Comparison of ENCODE assay signal across 16 cellular contexts in genomic region chr4:175253184-175253902, GRCh38.
DNase-seq lines count a peak whose midpoint lies in the region; ATAC-seq and TF ChIP-seq lines count a peak whose summit lies in the region.
"Had no signal": no experiment of that assay in that cellular context is flagged by ENCODE, and none has a peak within 500 bp of the region (broad histone marks: within the 10 kb centered on the region; RNA-seq: fewer than 3 reads in every experiment).

No MANE protein-coding gene starts in this region.

- no peak overlapping the region for H3K4me3 Mint-ChIP-seq in neural crest cell
- H3K4me3 Mint-ChIP-seq in T-helper 2 cell treated with Interferon-gamma antibody and Interleukin-4, amounts not matched to agents 5 μg/mL and 100 μg/mL, for 36 hours, result no peak overlapping the region
- H3K4me3 Mint-ChIP-seq: activated naive CD8-positive, alpha-beta T cell treated with anti-CD3 and anti-CD28 coated beads, Interleukin-2, amount 50 U/mL, for 24 hours had no signal

- peak overlapping the region; percentile 78; the same call in 1 of the 2 replicates for H3K27ac ChIP-seq in WERI-Rb-1
- H3K27ac ChIP-seq: neutrophil, SJCRH30 had no signal

- no peak overlapping the region for H3K27ac Mint-ChIP-seq in neural crest cell (ENCODE audit: unreplicated experiment)
- no peak overlapping the region for H3K27ac Mint-ChIP-seq in T-helper 2 cell treated with Interferon-gamma antibody and Interleukin-4, amounts not matched to agents 5 μg/mL and 100 μg/mL, for 36 hours
- H3K27ac Mint-ChIP-seq: activated naive CD8-positive, alpha-beta T cell treated with anti-CD3 and anti-CD28 coated beads, Interleukin-2, amount 50 U/mL, for 24 hours had no signal

- TF ChIP-seq CTCF in WERI-Rb-1 (IDR thresholded peaks at IDR 0.05; ENCODE audit: low read depth, low read length) (peak; percentile 51), neural crest cell (conservative IDR thresholded peaks at IDR 0.05) (peak; percentile 46)

- no peaks in the 10 kb centered on the region for H3K27me3 ChIP-seq in WERI-Rb-1 (ENCODE audit: insufficient read depth, low read depth, severe bottlenecking)
- H3K27me3 ChIP-seq: neutrophil, SJCRH30 had no signal

- no peaks in the 10 kb centered on the region for H3K4me1 Mint-ChIP-seq in neural crest cell
- H3K4me1 Mint-ChIP-seq in T-helper 2 cell treated with Interferon-gamma antibody and Interleukin-4, amounts not matched to agents 5 μg/mL and 100 μg/mL, for 36 hours (ENCODE audit: low read depth), result no peaks in the 10 kb centered on the region
- H3K4me1 Mint-ChIP-seq: activated naive CD8-positive, alpha-beta T cell treated with anti-CD3 and anti-CD28 coated beads, Interleukin-2, amount 50 U/mL, for 24 hours had no signal

- DNase-seq in DMS 273 (lab: John Stamatoyannopoulos, UW; ENCODE audit: unreplicated experiment) (peak; percentile 0), DMS 273 treated with DMSO at 0.1 percent for 48 hours (lab: John Stamatoyannopoulos, UW) (no peak), HT-29 (ENCODE audit: low spot score) (peak; percentile 16), WERI-Rb-1 (no peak), neural crest cell (ENCODE audit: low read depth, low spot score) (no peak), germinal center (ENCODE audit: low spot score) (no peak)
- no peak for DNase-seq in T-helper 2 cell treated with Interferon-gamma antibody and Interleukin-4, amounts not matched to agents 5 μg/mL and 100 μg/mL, for 36 hours (ENCODE audit: low spot score)
- DNase-seq: 8988T; activated naive CD8-positive, alpha-beta T cell treated with anti-CD3 and anti-CD28 coated beads, Interleukin-2, amount 50 U/mL, for 24 hours; effector memory CD4-positive, alpha-beta T cell; GDM1; stimulated activated CD4-positive, alpha-beta T cell treated with anti-CD3 and anti-CD28 coated beads, Interleukin-2, amount 100 ng/mL, for 48 hours; substantia nigra had no signal

- H3K36me3 ChIP-seq in WERI-Rb-1, result no peaks in the 10 kb centered on the region
- H3K36me3 ChIP-seq: neutrophil, SJCRH30 had no signal

- H3K4me3 ChIP-seq in WERI-Rb-1 (ENCODE audit: low read depth, low read length), result no peak overlapping the region
- H3K4me3 ChIP-seq: SJCRH30 had no signal

- no peak for ATAC-seq in GM21723 (IDR thresholded peaks at IDR 0.05; ENCODE audit: unreplicated experiment)
- ATAC-seq: activated naive CD8-positive, alpha-beta T cell treated with anti-CD3 and anti-CD28 coated beads, Interleukin-2, amount 50 U/mL, for 24 hours had no signal

- H3K9me3 Mint-ChIP-seq in neural crest cell, result no peaks in the 10 kb centered on the region
- no peaks in the 10 kb centered on the region for H3K9me3 Mint-ChIP-seq in T-helper 2 cell treated with Interferon-gamma antibody and Interleukin-4, amounts not matched to agents 5 μg/mL and 100 μg/mL, for 36 hours
- H3K9me3 Mint-ChIP-seq: activated naive CD8-positive, alpha-beta T cell treated with anti-CD3 and anti-CD28 coated beads, Interleukin-2, amount 50 U/mL, for 24 hours had no signal

- no peaks in the 10 kb centered on the region for H3K27me3 Mint-ChIP-seq in neural crest cell (ENCODE audit: low read depth)
- no peaks in the 10 kb centered on the region for H3K27me3 Mint-ChIP-seq in T-helper 2 cell treated with Interferon-gamma antibody and Interleukin-4, amounts not matched to agents 5 μg/mL and 100 μg/mL, for 36 hours (ENCODE audit: low read depth)
- H3K27me3 Mint-ChIP-seq: activated naive CD8-positive, alpha-beta T cell treated with anti-CD3 and anti-CD28 coated beads, Interleukin-2, amount 50 U/mL, for 24 hours had no signal

- H3K36me3 Mint-ChIP-seq in neural crest cell (ENCODE audit: low read depth), result no peaks in the 10 kb centered on the region
- H3K36me3 Mint-ChIP-seq in T-helper 2 cell treated with Interferon-gamma antibody and Interleukin-4, amounts not matched to agents 5 μg/mL and 100 μg/mL, for 36 hours (ENCODE audit: low read depth), result no peaks in the 10 kb centered on the region

- no peaks in the 10 kb centered on the region for H3K9me3 ChIP-seq in WERI-Rb-1 (ENCODE audit: severe bottlenecking)
- H3K9me3 ChIP-seq: neutrophil, SJCRH30 had no signal

Comparison
In these comparisons a context has a peak if more than half of its experiments do, and no peak if none do; other contexts are left out.
1. DNase-seq: peak in DMS 273 (single experiment) and HT-29 (single experiment); none in DMS 273 treated with DMSO at 0.1 percent for 48 hours (single experiment), WERI-Rb-1 (single experiment), neural crest cell (single experiment), germinal center (single experiment) and T-helper 2 cell treated with Interferon-gamma antibody and Interleukin-4, amounts not matched to agents 5 μg/mL and 100 μg/mL, for 36 hours (single experiment).